22 cellular contexts compared by ENCODE assay signal in the genomic region with DNA sequence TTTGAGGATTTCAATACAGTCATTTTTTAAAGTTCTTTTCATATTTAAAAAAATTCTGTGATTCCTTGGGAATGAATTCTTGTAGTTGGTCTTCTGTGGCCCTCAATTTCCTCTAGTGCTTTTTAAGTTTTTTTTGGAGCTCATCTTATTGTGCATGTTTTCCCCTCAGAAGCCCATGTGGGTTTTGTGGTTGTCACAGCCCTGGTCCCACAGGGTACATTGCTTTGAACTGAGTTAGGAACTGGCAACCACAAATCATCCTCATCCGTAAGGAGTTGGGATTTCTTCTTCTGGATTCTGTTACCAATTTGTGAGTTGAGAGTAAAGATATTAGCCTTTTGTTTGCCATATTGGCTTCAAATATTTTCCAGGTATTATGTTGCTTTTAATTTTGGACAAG.
A peak's percentile ranks its signal among the peaks of the same experiment; 100 is the strongest.
DNase-seq lines count a peak whose midpoint lies in the region; ATAC-seq and TF ChIP-seq lines count a peak whose summit lies in the region.
"Had no signal": no experiment of that assay in that cellular context is flagged by ENCODE, and none has a peak within 500 bp of the region (broad histone marks: within the 10 kb centered on the region; RNA-seq: fewer than 3 reads in every experiment).

No MANE protein-coding gene starts in this region.

- H3K9me3 ChIP-seq in BLaER1: no peaks in the 10 kb centered on the region

- H4K20me1 ChIP-seq in BLaER1: peaks cover 5% of the 10 kb centered on the region; the same call in 1 of the 2 replicates

- no peak for TF ChIP-seq CTCF in WTC11 (IDR thresholded peaks at IDR 0.05)

- H3K4me1 ChIP-seq in BLaER1: peaks cover 24% of the 10 kb centered on the region

- peak; percentile 80 for DNase-seq in LHCN-M2 (ENCODE audit: low read depth)
- no peak for DNase-seq in WTC11 (ENCODE audit: low spot score)
- peak; percentile 79 for DNase-seq in myocyte (ENCODE audit: low read depth)
- DNase-seq in GOT3 (lab: John Stamatoyannopoulos, UW): no peak
- DNase-seq in caudate nucleus (lab: John Stamatoyannopoulos, UW): no peak
- DNase-seq: 8988T; ACHN; CD4-positive, alpha-beta T cell; DMS53; H7; KG1; NCI-H1092; NCI-H1417 treated with DMSO at 0.1 percent for 48 hours; NCI-H1694 treated with DMSO at 0.1 percent for 48 hours; NCI-H2081; NCI-H2227 treated with DMSO at 0.1 percent for 48 hours; NCI-H526 treated with DMSO at 0.1 percent for 48 hours; SHP77 had no signal

- H3K4me2 ChIP-seq in BLaER1: peak overlapping the region; percentile 58

- peaks cover 8% of the 10 kb centered on the region for H3K9me3 Mint-ChIP-seq in WTC11
- H3K9me3 Mint-ChIP-seq: CD4-positive, alpha-beta T cell had no signal

- H3K4me3 ChIP-seq in BLaER1: no peak overlapping the region

- no peaks in the 10 kb centered on the region for H3K27me3 Mint-ChIP-seq in WTC11 (ENCODE audit: low read depth)
- H3K27me3 Mint-ChIP-seq: CD4-positive, alpha-beta T cell had no signal

- POLR2A ChIA-PET in WTC11 (lab: Charles Lee): no interaction called here

- peaks cover 27% of the 10 kb centered on the region for H3K4me1 Mint-ChIP-seq in WTC11

- peak overlapping the region; percentile 64 for H3K27ac Mint-ChIP-seq in WTC11
- H3K27ac Mint-ChIP-seq: CD4-positive, alpha-beta T cell had no signal

- no peaks in the 10 kb centered on the region for H3K36me3 ChIP-seq in BLaER1

- CTCF ChIA-PET in WTC11 (lab: Charles Lee): interaction anchor here (0.7 kb wide), 1 partner anchor 162 kb away, joined by 4 read pairs; no protein-coding TSS in a partner anchor

- H3K9ac ChIP-seq in BLaER1: no peak overlapping the region

- peaks cover 9% of the 10 kb centered on the region for H3K36me3 Mint-ChIP-seq in WTC11

- H3K27ac ChIP-seq in BLaER1 (no peak overlapping the region), caudate nucleus (ENCODE audit: low read depth, low read length) (no peak overlapping the region)
- H3K27ac ChIP-seq: RWPE1 had no signal

- no peak for ATAC-seq in WTC11
- ATAC-seq in HG03196 (IDR thresholded peaks at IDR 0.05; ENCODE audit: unreplicated experiment): no peak
- no peak for ATAC-seq in HG03039 (IDR thresholded peaks at IDR 0.05; ENCODE audit: unreplicated experiment)

- no peak overlapping the region for H3K4me3 Mint-ChIP-seq in WTC11
- H3K4me3 Mint-ChIP-seq: CD4-positive, alpha-beta T cell had no signal

- no peaks in the 10 kb centered on the region for H3K27me3 ChIP-seq in BLaER1

TF ChIP-seq in WTC11, 78 proteins besides CTCF, POLR2A, EP300 and RAD21:
- TF ChIP-seq FOXJ3 (CRISPR knock-in tag; IDR thresholded peaks at IDR 0.05; ENCODE audit: borderline replicate concordance): no peak
- TF ChIP-seq CREM (CRISPR knock-in tag; IDR thresholded peaks at IDR 0.05): no peak
- TF ChIP-seq JAZF1 (CRISPR knock-in tag; IDR thresholded peaks at IDR 0.05): no peak
- TF ChIP-seq, protein P1, sequence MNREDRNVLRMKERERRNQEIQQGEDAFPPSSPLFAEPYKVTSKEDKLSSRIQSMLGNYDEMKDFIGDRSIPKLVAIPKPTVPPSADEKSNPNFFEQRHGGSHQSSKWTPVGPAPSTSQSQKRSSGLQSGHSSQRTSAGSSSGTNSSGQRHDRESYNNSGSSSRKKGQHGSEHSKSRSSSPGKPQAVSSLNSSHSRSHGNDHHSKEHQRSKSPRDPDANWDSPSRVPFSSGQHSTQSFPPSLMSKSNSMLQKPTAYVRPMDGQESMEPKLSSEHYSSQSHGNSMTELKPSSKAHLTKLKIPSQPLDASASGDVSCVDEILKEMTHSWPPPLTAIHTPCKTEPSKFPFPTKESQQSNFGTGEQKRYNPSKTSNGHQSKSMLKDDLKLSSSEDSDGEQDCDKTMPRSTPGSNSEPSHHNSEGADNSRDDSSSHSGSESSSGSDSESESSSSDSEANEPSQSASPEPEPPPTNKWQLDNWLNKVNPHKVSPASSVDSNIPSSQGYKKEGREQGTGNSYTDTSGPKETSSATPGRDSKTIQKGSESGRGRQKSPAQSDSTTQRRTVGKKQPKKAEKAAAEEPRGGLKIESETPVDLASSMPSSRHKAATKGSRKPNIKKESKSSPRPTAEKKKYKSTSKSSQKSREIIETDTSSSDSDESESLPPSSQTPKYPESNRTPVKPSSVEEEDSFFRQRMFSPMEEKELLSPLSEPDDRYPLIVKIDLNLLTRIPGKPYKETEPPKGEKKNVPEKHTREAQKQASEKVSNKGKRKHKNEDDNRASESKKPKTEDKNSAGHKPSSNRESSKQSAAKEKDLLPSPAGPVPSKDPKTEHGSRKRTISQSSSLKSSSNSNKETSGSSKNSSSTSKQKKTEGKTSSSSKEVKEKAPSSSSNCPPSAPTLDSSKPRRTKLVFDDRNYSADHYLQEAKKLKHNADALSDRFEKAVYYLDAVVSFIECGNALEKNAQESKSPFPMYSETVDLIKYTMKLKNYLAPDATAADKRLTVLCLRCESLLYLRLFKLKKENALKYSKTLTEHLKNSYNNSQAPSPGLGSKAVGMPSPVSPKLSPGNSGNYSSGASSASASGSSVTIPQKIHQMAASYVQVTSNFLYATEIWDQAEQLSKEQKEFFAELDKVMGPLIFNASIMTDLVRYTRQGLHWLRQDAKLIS (CRISPR knock-in tag; IDR thresholded peaks at IDR 0.05; ENCODE audit: borderline replicate concordance): no peak
- TF ChIP-seq ZNF138 (CRISPR knock-in tag; conservative IDR thresholded peaks at IDR 0.05): no peak
- TF ChIP-seq ETV6 (CRISPR knock-in tag; IDR thresholded peaks at IDR 0.05): no peak
- TF ChIP-seq FOXK1 (CRISPR knock-in tag; IDR thresholded peaks at IDR 0.05): no peak
- TF ChIP-seq, protein P2, sequence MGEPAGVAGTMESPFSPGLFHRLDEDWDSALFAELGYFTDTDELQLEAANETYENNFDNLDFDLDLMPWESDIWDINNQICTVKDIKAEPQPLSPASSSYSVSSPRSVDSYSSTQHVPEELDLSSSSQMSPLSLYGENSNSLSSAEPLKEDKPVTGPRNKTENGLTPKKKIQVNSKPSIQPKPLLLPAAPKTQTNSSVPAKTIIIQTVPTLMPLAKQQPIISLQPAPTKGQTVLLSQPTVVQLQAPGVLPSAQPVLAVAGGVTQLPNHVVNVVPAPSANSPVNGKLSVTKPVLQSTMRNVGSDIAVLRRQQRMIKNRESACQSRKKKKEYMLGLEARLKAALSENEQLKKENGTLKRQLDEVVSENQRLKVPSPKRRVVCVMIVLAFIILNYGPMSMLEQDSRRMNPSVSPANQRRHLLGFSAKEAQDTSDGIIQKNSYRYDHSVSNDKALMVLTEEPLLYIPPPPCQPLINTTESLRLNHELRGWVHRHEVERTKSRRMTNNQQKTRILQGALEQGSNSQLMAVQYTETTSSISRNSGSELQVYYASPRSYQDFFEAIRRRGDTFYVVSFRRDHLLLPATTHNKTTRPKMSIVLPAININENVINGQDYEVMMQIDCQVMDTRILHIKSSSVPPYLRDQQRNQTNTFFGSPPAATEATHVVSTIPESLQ (CRISPR knock-in tag; IDR thresholded peaks at IDR 0.05): no peak
- TF ChIP-seq ELF4 (CRISPR knock-in tag; IDR thresholded peaks at IDR 0.05; ENCODE audit: low read depth): no peak
- no peak for TF ChIP-seq KAT7 (CRISPR knock-in tag; IDR thresholded peaks at IDR 0.05; ENCODE audit: borderline replicate concordance)
- TF ChIP-seq, protein P3, sequence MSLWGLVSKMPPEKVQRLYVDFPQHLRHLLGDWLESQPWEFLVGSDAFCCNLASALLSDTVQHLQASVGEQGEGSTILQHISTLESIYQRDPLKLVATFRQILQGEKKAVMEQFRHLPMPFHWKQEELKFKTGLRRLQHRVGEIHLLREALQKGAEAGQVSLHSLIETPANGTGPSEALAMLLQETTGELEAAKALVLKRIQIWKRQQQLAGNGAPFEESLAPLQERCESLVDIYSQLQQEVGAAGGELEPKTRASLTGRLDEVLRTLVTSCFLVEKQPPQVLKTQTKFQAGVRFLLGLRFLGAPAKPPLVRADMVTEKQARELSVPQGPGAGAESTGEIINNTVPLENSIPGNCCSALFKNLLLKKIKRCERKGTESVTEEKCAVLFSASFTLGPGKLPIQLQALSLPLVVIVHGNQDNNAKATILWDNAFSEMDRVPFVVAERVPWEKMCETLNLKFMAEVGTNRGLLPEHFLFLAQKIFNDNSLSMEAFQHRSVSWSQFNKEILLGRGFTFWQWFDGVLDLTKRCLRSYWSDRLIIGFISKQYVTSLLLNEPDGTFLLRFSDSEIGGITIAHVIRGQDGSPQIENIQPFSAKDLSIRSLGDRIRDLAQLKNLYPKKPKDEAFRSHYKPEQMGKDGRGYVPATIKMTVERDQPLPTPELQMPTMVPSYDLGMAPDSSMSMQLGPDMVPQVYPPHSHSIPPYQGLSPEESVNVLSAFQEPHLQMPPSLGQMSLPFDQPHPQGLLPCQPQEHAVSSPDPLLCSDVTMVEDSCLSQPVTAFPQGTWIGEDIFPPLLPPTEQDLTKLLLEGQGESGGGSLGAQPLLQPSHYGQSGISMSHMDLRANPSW (CRISPR knock-in tag; conservative IDR thresholded peaks at IDR 0.05; ENCODE audit: low read depth): no peak
- TF ChIP-seq TCF7 (CRISPR knock-in tag; IDR thresholded peaks at IDR 0.05; ENCODE audit: low read depth): no peak
- TF ChIP-seq ZNF671 (CRISPR knock-in tag; IDR thresholded peaks at IDR 0.05): no peak
- no peak for TF ChIP-seq IRF2 (CRISPR knock-in tag; IDR thresholded peaks at IDR 0.05; ENCODE audit: borderline replicate concordance, low read depth)
- TF ChIP-seq CREB1 (CRISPR knock-in tag; IDR thresholded peaks at IDR 0.05): no peak
- TF ChIP-seq, protein P4, sequence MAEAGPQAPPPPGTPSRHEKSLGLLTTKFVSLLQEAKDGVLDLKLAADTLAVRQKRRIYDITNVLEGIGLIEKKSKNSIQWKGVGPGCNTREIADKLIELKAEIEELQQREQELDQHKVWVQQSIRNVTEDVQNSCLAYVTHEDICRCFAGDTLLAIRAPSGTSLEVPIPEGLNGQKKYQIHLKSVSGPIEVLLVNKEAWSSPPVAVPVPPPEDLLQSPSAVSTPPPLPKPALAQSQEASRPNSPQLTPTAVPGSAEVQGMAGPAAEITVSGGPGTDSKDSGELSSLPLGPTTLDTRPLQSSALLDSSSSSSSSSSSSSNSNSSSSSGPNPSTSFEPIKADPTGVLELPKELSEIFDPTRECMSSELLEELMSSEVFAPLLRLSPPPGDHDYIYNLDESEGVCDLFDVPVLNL (CRISPR knock-in tag; IDR thresholded peaks at IDR 0.05; ENCODE audit: borderline replicate concordance, low read depth): no peak

Comparison
In these comparisons a context has a peak if more than half of its experiments do, and no peak if none do; other contexts are left out.
1. DNase-seq: peak in LHCN-M2 (single experiment) and myocyte (single experiment); none in WTC11 (single experiment), GOT3 (single experiment) and caudate nucleus (0 of 61).